1 cellular context compared by ENCODE assay signal in the genomic region with DNA sequence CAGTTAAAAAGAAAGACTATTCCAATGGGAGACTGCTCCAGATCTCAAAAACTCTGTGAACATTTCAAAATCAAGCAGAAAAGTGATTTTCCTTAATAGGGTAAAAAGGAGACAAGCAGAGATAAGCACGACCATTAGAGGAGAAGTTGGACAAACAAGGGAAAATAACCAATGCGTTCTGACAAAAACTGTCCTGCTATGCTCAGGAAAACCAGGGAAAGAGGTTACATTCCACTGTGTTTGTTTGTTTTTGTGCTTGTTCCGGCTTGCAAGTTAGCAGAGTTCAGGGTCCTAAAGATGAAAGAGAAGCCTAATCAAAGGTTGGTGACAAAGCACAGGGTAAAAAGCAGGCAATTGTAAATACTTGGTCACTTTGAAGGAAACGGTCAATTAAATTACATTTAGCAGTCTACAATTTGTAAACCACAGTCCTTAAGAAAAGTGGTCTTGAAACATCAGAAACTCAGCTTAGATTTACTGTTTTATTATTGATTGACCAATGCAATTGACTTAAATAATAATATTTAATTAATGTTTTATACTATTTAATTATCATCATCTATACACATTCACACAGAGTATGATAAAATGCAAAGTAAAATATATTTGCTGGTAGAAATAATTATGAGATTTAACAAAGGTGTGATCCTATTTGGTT.
TF ChIP-seq lines count a peak whose summit lies in the region.

No MANE protein-coding gene starts in this region.

TF ChIP-seq in HepG2, 621 proteins besides CTCF, POLR2A, EP300 and RAD21 (continued from another document):
- TF ChIP-seq, protein P1, sequence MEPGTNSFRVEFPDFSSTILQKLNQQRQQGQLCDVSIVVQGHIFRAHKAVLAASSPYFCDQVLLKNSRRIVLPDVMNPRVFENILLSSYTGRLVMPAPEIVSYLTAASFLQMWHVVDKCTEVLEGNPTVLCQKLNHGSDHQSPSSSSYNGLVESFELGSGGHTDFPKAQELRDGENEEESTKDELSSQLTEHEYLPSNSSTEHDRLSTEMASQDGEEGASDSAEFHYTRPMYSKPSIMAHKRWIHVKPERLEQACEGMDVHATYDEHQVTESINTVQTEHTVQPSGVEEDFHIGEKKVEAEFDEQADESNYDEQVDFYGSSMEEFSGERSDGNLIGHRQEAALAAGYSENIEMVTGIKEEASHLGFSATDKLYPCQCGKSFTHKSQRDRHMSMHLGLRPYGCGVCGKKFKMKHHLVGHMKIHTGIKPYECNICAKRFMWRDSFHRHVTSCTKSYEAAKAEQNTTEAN (CRISPR knock-in tag; conservative IDR thresholded peaks at IDR 0.05) = 0 out of 2 replicates have a peak, but pooled peaks have one; percentile 18
- TF ChIP-seq PAWR (CRISPR knock-in tag; IDR thresholded peaks at IDR 0.05; ENCODE audit: borderline replicate concordance) = no peak
- no peak for TF ChIP-seq ZNF549 (CRISPR knock-in tag; IDR thresholded peaks at IDR 0.05)
- TF ChIP-seq SIN3A (IDR thresholded peaks at IDR 0.05; ENCODE audit: borderline replicate concordance, low read depth, low read length) = no peak
- no peak for TF ChIP-seq FLYWCH1 (CRISPR knock-in tag; IDR thresholded peaks at IDR 0.05)
- TF ChIP-seq TP53 (CRISPR knock-in tag; conservative IDR thresholded peaks at IDR 0.05) = no peak
- peak; percentile 88 for TF ChIP-seq MIXL1 (CRISPR knock-in tag; IDR thresholded peaks at IDR 0.05)
- no peak for TF ChIP-seq MZF1 (CRISPR knock-in tag; IDR thresholded peaks at IDR 0.05; ENCODE audit: borderline replicate concordance)
- no peak for TF ChIP-seq ZNF598 (CRISPR knock-in tag; IDR thresholded peaks at IDR 0.05; ENCODE audit: borderline replicate concordance)
- TF ChIP-seq, protein P2, sequence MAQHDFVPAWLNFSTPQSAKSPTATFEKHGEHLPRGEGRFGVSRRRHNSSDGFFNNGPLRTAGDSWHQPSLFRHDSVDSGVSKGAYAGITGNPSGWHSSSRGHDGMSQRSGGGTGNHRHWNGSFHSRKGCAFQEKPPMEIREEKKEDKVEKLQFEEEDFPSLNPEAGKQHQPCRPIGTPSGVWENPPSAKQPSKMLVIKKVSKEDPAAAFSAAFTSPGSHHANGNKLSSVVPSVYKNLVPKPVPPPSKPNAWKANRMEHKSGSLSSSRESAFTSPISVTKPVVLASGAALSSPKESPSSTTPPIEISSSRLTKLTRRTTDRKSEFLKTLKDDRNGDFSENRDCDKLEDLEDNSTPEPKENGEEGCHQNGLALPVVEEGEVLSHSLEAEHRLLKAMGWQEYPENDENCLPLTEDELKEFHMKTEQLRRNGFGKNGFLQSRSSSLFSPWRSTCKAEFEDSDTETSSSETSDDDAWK (CRISPR knock-in tag; IDR thresholded peaks at IDR 0.05) = no peak
- TF ChIP-seq ZNF30 (CRISPR knock-in tag; IDR thresholded peaks at IDR 0.05) = no peak
- TF ChIP-seq XBP1 (CRISPR knock-in tag; IDR thresholded peaks at IDR 0.05) = no peak
- no peak for TF ChIP-seq ZBTB7B (CRISPR knock-in tag; IDR thresholded peaks at IDR 0.05)
- no peak for TF ChIP-seq ZNF678 (CRISPR knock-in tag; IDR thresholded peaks at IDR 0.05)
- TF ChIP-seq, protein P3, sequence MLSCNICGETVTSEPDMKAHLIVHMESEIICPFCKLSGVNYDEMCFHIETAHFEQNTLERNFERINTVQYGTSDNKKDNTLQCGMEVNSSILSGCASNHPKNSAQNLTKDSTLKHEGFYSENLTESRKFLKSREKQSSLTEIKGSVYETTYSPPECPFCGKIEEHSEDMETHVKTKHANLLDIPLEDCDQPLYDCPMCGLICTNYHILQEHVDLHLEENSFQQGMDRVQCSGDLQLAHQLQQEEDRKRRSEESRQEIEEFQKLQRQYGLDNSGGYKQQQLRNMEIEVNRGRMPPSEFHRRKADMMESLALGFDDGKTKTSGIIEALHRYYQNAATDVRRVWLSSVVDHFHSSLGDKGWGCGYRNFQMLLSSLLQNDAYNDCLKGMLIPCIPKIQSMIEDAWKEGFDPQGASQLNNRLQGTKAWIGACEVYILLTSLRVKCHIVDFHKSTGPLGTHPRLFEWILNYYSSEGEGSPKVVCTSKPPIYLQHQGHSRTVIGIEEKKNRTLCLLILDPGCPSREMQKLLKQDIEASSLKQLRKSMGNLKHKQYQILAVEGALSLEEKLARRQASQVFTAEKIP (CRISPR knock-in tag; IDR thresholded peaks at IDR 0.05; ENCODE audit: borderline replicate concordance) = no peak
- no peak for TF ChIP-seq KAT2B (IDR thresholded peaks at IDR 0.05; ENCODE audit: borderline replicate concordance, low read depth, low read length)
- peak; percentile 76; the same call in 1 of the 2 replicates for TF ChIP-seq BRD4 (CRISPR knock-in tag; IDR thresholded peaks at IDR 0.05)
- no peak for TF ChIP-seq TGIF2 (CRISPR knock-in tag; IDR thresholded peaks at IDR 0.05)
- no peak for TF ChIP-seq SMYD3 (CRISPR knock-in tag; IDR thresholded peaks at IDR 0.05)
- no peak for TF ChIP-seq ZNF768 (CRISPR knock-in tag; IDR thresholded peaks at IDR 0.05)
- TF ChIP-seq ZMYM4 (CRISPR knock-in tag; IDR thresholded peaks at IDR 0.05) = peak; percentile 80
- no peak for TF ChIP-seq ETV6 (CRISPR knock-in tag; conservative IDR thresholded peaks at IDR 0.05)
- TF ChIP-seq HOXD1 (CRISPR knock-in tag; IDR thresholded peaks at IDR 0.05) = no peak
- TF ChIP-seq MTA3 (CRISPR knock-in tag; IDR thresholded peaks at IDR 0.05) = no peak
- TF ChIP-seq YY1 (IDR thresholded peaks at IDR 0.05; ENCODE audit: insufficient read depth, insufficient replicate concordance, low read depth, low read length) = no peak
- no peak for TF ChIP-seq CAMTA2 (CRISPR knock-in tag; IDR thresholded peaks at IDR 0.05; ENCODE audit: borderline replicate concordance)
- TF ChIP-seq PREB (CRISPR knock-in tag; IDR thresholded peaks at IDR 0.05) = no peak
- TF ChIP-seq ZNF230 (CRISPR knock-in tag; IDR thresholded peaks at IDR 0.05) = no peak
- no peak for TF ChIP-seq FOSL1 (CRISPR knock-in tag; IDR thresholded peaks at IDR 0.05; ENCODE audit: borderline replicate concordance)
- no peak for TF ChIP-seq SRSF9 (IDR thresholded peaks at IDR 0.05; ENCODE audit: borderline replicate concordance, insufficient read depth, low read depth, low read length, poor library complexity, severe bottlenecking)
- TF ChIP-seq ZNF10 (CRISPR knock-in tag; IDR thresholded peaks at IDR 0.05; ENCODE audit: borderline replicate concordance, low read depth) = no peak
- TF ChIP-seq CENPT (CRISPR knock-in tag; IDR thresholded peaks at IDR 0.05; ENCODE audit: low read depth) = no peak
- TF ChIP-seq BRF2 (CRISPR knock-in tag; IDR thresholded peaks at IDR 0.05) = no peak; the same call in 1 of the 2 replicates
- no peak for TF ChIP-seq SNAPC5 (CRISPR knock-in tag; IDR thresholded peaks at IDR 0.05; ENCODE audit: borderline replicate concordance)
- no peak for TF ChIP-seq ELF4 (CRISPR knock-in tag; IDR thresholded peaks at IDR 0.05; ENCODE audit: borderline replicate concordance)
- no peak for TF ChIP-seq ZNF337 (CRISPR knock-in tag; IDR thresholded peaks at IDR 0.05; ENCODE audit: borderline replicate concordance, low read depth)
- no peak for TF ChIP-seq BCL3 (CRISPR knock-in tag; IDR thresholded peaks at IDR 0.05)
- TF ChIP-seq, protein P4, sequence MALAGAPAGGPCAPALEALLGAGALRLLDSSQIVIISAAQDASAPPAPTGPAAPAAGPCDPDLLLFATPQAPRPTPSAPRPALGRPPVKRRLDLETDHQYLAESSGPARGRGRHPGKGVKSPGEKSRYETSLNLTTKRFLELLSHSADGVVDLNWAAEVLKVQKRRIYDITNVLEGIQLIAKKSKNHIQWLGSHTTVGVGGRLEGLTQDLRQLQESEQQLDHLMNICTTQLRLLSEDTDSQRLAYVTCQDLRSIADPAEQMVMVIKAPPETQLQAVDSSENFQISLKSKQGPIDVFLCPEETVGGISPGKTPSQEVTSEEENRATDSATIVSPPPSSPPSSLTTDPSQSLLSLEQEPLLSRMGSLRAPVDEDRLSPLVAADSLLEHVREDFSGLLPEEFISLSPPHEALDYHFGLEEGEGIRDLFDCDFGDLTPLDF (CRISPR knock-in tag; IDR thresholded peaks at IDR 0.05) = no peak; the same call in 1 of the 2 replicates
- TF ChIP-seq, protein P5, sequence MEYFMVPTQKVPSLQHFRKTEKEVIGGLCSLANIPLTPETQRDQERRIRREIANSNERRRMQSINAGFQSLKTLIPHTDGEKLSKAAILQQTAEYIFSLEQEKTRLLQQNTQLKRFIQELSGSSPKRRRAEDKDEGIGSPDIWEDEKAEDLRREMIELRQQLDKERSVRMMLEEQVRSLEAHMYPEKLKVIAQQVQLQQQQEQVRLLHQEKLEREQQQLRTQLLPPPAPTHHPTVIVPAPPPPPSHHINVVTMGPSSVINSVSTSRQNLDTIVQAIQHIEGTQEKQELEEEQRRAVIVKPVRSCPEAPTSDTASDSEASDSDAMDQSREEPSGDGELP (IDR thresholded peaks at IDR 0.05; ENCODE audit: borderline replicate concordance, low read depth) = 0 out of 2 replicates have a peak, but pooled peaks have one; percentile 13
- peak; percentile 79; the same call in 1 of the 2 replicates for TF ChIP-seq FOXJ3 (CRISPR knock-in tag; IDR thresholded peaks at IDR 0.05; ENCODE audit: borderline replicate concordance)
- no peak for TF ChIP-seq KLF6 (CRISPR knock-in tag; IDR thresholded peaks at IDR 0.05)
- TF ChIP-seq, protein P6, sequence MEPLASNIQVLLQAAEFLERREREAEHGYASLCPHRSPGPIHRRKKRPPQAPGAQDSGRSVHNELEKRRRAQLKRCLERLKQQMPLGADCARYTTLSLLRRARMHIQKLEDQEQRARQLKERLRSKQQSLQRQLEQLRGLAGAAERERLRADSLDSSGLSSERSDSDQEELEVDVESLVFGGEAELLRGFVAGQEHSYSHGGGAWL (CRISPR knock-in tag; IDR thresholded peaks at IDR 0.05) = no peak
- TF ChIP-seq, protein P7, sequence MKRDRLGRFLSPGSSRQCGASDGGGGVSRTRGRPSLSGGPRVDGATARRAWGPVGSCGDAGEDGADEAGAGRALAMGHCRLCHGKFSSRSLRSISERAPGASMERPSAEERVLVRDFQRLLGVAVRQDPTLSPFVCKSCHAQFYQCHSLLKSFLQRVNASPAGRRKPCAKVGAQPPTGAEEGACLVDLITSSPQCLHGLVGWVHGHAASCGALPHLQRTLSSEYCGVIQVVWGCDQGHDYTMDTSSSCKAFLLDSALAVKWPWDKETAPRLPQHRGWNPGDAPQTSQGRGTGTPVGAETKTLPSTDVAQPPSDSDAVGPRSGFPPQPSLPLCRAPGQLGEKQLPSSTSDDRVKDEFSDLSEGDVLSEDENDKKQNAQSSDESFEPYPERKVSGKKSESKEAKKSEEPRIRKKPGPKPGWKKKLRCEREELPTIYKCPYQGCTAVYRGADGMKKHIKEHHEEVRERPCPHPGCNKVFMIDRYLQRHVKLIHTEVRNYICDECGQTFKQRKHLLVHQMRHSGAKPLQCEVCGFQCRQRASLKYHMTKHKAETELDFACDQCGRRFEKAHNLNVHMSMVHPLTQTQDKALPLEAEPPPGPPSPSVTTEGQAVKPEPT (CRISPR knock-in tag; IDR thresholded peaks at IDR 0.05; ENCODE audit: low read depth) = no peak
- no peak for TF ChIP-seq U2AF2 (IDR thresholded peaks at IDR 0.05; ENCODE audit: low read depth, low read length)
- TF ChIP-seq KLF15 (CRISPR knock-in tag; IDR thresholded peaks at IDR 0.05; ENCODE audit: borderline replicate concordance) = no peak
